9 cellular contexts compared by ENCODE assay signal in the genomic region with DNA sequence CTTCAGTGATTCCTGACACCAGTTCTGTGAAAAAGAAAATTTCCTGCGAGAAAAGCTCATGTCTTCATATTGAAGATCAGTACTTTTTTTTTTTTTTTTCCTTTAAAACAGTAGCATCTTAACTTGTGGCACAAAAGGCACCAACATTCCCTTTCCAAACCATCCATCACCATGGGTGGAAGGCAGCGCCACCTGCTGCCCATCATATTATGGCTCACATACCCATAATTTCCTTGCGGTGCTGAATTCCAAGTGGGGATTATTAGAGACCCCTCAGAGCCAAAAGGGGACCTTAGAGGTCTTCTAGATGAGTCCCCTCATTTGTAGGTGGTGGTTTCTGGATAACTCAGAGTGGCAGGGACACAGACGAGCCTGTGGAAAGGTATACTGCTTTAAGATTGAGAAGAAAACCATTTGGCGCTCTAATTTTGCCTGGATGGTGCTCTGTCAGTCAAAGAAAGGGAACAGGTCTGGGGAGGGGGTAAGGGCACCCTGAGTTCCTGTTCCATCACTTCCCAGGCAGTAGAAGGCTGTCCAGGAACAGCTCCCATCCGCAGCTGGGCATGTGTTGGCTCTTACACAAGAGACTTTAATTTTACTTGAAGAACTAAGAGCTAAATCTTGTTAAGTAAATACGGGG. TPM values are rescaled to one million over a fixed set of nuclear protein-coding genes. Genes with fewer than 3 reads are reported as not detected.
DNase-seq lines count a peak whose midpoint lies in the region; ATAC-seq and TF ChIP-seq lines count a peak whose summit lies in the region.
"Had no signal": no experiment of that assay in that cellular context is flagged by ENCODE, and none has a peak within 500 bp of the region (broad histone marks: within the 10 kb centered on the region; RNA-seq: fewer than 3 reads in every experiment).

No MANE protein-coding gene starts in this region.

- H3K9me3 ChIP-seq in BE2C, result no peaks in the 10 kb centered on the region

- TF ChIP-seq CTCF in BE2C (IDR thresholded peaks at IDR 0.05; ENCODE audit: low read depth, low read length) (peak; percentile 90), GM20000 (IDR thresholded peaks at IDR 0.05; ENCODE audit: extremely low read depth, missing control alignments) (peak; percentile 82), astrocyte of the spinal cord (IDR thresholded peaks at IDR 0.05; ENCODE audit: low read depth, low read length) (peak; percentile 86)

- in situ Hi-C loops in astrocyte of the spinal cord (cut with HindIII; ENCODE audit: low sequenced_read_pairs), result no loop called here

- no peak for ATAC-seq in HG03442 (IDR thresholded peaks at IDR 0.05; ENCODE audit: unreplicated experiment)
- ATAC-seq in HG03342 (IDR thresholded peaks at IDR 0.05; ENCODE audit: unreplicated experiment), result no peak

- H3K4me3 ChIP-seq in BE2C (ENCODE audit: low read depth, low read length) (no peak overlapping the region), astrocyte of the spinal cord (ENCODE audit: low read depth, low read length) (no peak overlapping the region)

- peak; percentile 69 for DNase-seq in BE2C
- no peak for DNase-seq in GM20000 (ENCODE audit: low spot score)
- peak; percentile 46 for DNase-seq in RPMI7951 (ENCODE audit: low read depth)
- peak; percentile 20 for DNase-seq in astrocyte of the spinal cord (ENCODE audit: low read depth, low spot score)
- DNase-seq in kidney tubule cell (ENCODE audit: low spot score), result peak; percentile 57
- peak; percentile 59 for DNase-seq in stimulated activated CD4-positive, alpha-beta T cell treated with anti-CD3 and anti-CD28 coated beads, Interleukin-4, amount 100 ng/mL, for 24 hours

- H3K4me1 ChIP-seq in BE2C, result no peaks in the 10 kb centered on the region

- peaks cover 18% of the 10 kb centered on the region; the same call in 1 of the 2 replicates for H3K36me3 ChIP-seq in BE2C

- no peaks in the 10 kb centered on the region for H3K27me3 ChIP-seq in BE2C

RNA-seq across cellular contexts. Expression of a gene that starts 7.9 kb away (rescaled TPM):
- not detected for polyA plus RNA-seq in BE2C (2012; ENCODE audit: insufficient read depth, insufficient read length, low read depth)
- total RNA-seq in RPMI7951 (2014; rRNA removed; shearing (Covaris generic)), result not detected in 2 replicates

RNA-seq across cellular contexts. Expression of a gene that starts 12.2 kb away (rescaled TPM):
- 33.4 TPM for polyA plus RNA-seq in BE2C (2012; ENCODE audit: insufficient read depth, insufficient read length, low read depth)
- 32.3 and 32.4 TPM in 2 replicates for total RNA-seq in RPMI7951 (2014; rRNA removed; shearing (Covaris generic))

RNA-seq across cellular contexts. Expression of a gene that starts 13.7 kb away (rescaled TPM):
- polyA plus RNA-seq in BE2C (2012; ENCODE audit: insufficient read depth, insufficient read length, low read depth), result 0.31 TPM
- not detected in 2 replicates for total RNA-seq in RPMI7951 (2014; rRNA removed; shearing (Covaris generic))
- polyA plus RNA-seq: immature natural killer cell had no signal
